Comparison of ENCODE assay signal across 19 cellular contexts in genomic region chr11:106679633-106680032, GRCh38.
DNase-seq lines count a peak whose midpoint lies in the region; ATAC-seq and TF ChIP-seq lines count a peak whose summit lies in the region.
"Had no signal": no experiment of that assay in that cellular context is flagged by ENCODE, and none has a peak within 500 bp of the region (broad histone marks: within the 10 kb centered on the region; RNA-seq: fewer than 3 reads in every experiment).

No MANE protein-coding gene starts in this region.

- H3K79me1 ChIP-seq in H9 (ENCODE audit: insufficient read depth, low read depth, low read length, poor library complexity, severe bottlenecking): no peaks in the 10 kb centered on the region

- H3K4me2 ChIP-seq in H9 (ENCODE audit: insufficient read depth, insufficient read length, low read length): no peak overlapping the region
- H3K4me2 ChIP-seq: BLaER1 had no signal

- no peak overlapping the region for H3K4ac ChIP-seq in H9 (ENCODE audit: low read depth, low read length)

- H2BK120ac ChIP-seq in H9 (ENCODE audit: low read depth, low read length, poor library complexity, severe bottlenecking): no peak overlapping the region

- H3K23me2 ChIP-seq in H9 (ENCODE audit: insufficient read length, low read depth, low read length, poor library complexity, severe bottlenecking): no peaks in the 10 kb centered on the region

- no peak overlapping the region for H3K14ac ChIP-seq in H9 (ENCODE audit: insufficient read depth, low read length)

- no peaks in the 10 kb centered on the region for H3K79me2 ChIP-seq in H9 (ENCODE audit: insufficient read depth, low read length)

- H3K4me1 ChIP-seq in H9 (ENCODE audit: insufficient read depth, low read length): no peaks in the 10 kb centered on the region
- H3K4me1 ChIP-seq: BLaER1 had no signal

- no peak overlapping the region for H2BK12ac ChIP-seq in H9 (ENCODE audit: insufficient read length, low read depth, low read length)

- TF ChIP-seq CTCF in H9 (conservative IDR thresholded peaks at IDR 0.05) (no peak), WTC11 (IDR thresholded peaks at IDR 0.05) (no peak)

- H4K20me1 ChIP-seq in H9 (ENCODE audit: control insufficient read depth, insufficient read depth, insufficient read length): no peaks in the 10 kb centered on the region
- H4K20me1 ChIP-seq: BLaER1 had no signal

- no peak overlapping the region for H4K91ac ChIP-seq in H9 (ENCODE audit: insufficient read length, low read depth, low read length)

- no peak overlapping the region for H3K56ac ChIP-seq in H9 (ENCODE audit: insufficient read length, low read depth, low read length)

- no peaks in the 10 kb centered on the region for H3K27me3 ChIP-seq in H9 (ENCODE audit: insufficient read depth, low read length)
- H3K27me3 ChIP-seq: BLaER1 had no signal

- POLR2A ChIA-PET in WTC11 (lab: Charles Lee): interaction anchor here (0.6 kb wide), 1 partner anchor 237 kb away, joined by 4 read pairs; no protein-coding TSS in a partner anchor

- H3K4me3 Mint-ChIP-seq in H9: no peak overlapping the region
- no peak overlapping the region for H3K4me3 Mint-ChIP-seq in WTC11
- H3K4me3 Mint-ChIP-seq: B cell; CD4-positive, CD25-positive, alpha-beta regulatory T cell; CD8-positive, alpha-beta memory T cell had no signal

- H3T11ph ChIP-seq in H9 (ENCODE audit: low read length): no peak overlapping the region

- CTCF ChIA-PET in WTC11 (lab: Charles Lee): no interaction called here

- no peak overlapping the region for H3K18ac ChIP-seq in H9 (ENCODE audit: insufficient read length, low read depth, low read length)

- no peak for DNase-seq in H9
- no peak for DNase-seq in WTC11 (ENCODE audit: low spot score)
- DNase-seq in inferior parietal cortex (ENCODE audit: extremely low spot score): peak; percentile 36
- DNase-seq in superior temporal gyrus (ENCODE audit: extremely low spot score): peak; percentile 38
- no peak for DNase-seq in dedifferentiated amniotic fluid mesenchymal stem cell (ENCODE audit: extremely low spot score)
- DNase-seq in activated CD4-positive, CD25-positive, alpha-beta regulatory T cell (lab: John Stamatoyannopoulos, UW): no peak
- DNase-seq in cortex of kidney (lab: John Stamatoyannopoulos, UW): no peak
- DNase-seq: CD4-positive, CD25-positive, alpha-beta regulatory T cell; CD8-positive, alpha-beta memory T cell; DMS 273 treated with DMSO at 0.1 percent for 48 hours; DMS79; GF-D8; GOT3; H7 had no signal

- H4K5ac ChIP-seq in H9 (ENCODE audit: insufficient read length, low read depth, low read length): no peak overlapping the region

- WGBS in H9 (ENCODE audit: extremely low coverage, insufficient read length, low lambda C conversion rate): no CpG with 5 or more reads among the region's 1 CpG

- no peak overlapping the region for H3K27ac ChIP-seq in H9 (ENCODE audit: insufficient read length, low read depth, low read length)
- H3K27ac ChIP-seq: BLaER1, C4-2B had no signal

- H3K27ac Mint-ChIP-seq in H9 (peak overlapping the region in 2 of 3 experiments; percentile 30 to 46; a peak in 3 of 7 replicates), WTC11 (peak overlapping the region; percentile 5; the same call in 1 of the 2 replicates)
- H3K27ac Mint-ChIP-seq: B cell; CD4-positive, CD25-positive, alpha-beta regulatory T cell; CD8-positive, alpha-beta memory T cell had no signal

- H3K4me1 Mint-ChIP-seq in H9 (peaks cover 5 to 6% of the 10 kb centered on the region in 2 experiments; a peak in 3 of 4 replicates), WTC11 (peaks cover 6% of the 10 kb centered on the region)
- H3K4me1 Mint-ChIP-seq: B cell; CD4-positive, CD25-positive, alpha-beta regulatory T cell; CD8-positive, alpha-beta memory T cell had no signal

- H3K9me3 Mint-ChIP-seq in H9 (no peaks in the 10 kb centered on the region), WTC11 (no peaks in the 10 kb centered on the region)

- peak overlapping the region; percentile 73 for H2AFZ ChIP-seq in H9 (ENCODE audit: low read length)

- no peak overlapping the region for H2AK5ac ChIP-seq in H9 (ENCODE audit: insufficient read length, low read length)

- H4K8ac ChIP-seq in H9 (replicated peaks; ENCODE audit: insufficient read length, low read depth, low read length): no peak overlapping the region

- no peak overlapping the region for H2BK20ac ChIP-seq in H9 (ENCODE audit: low read depth, low read length, poor library complexity, severe bottlenecking)

- ATAC-seq in WTC11 (0 out of 2 replicates have a peak, but pooled peaks have one; percentile 16), GM21381 (IDR thresholded peaks at IDR 0.05; ENCODE audit: unreplicated experiment) (no peak)
- ATAC-seq: HCT116 had no signal

- H3K27me3 Mint-ChIP-seq in H9 (ENCODE audit: low read depth) (no peaks in the 10 kb centered on the region), WTC11 (ENCODE audit: low read depth) (no peaks in the 10 kb centered on the region)
- H3K27me3 Mint-ChIP-seq: B cell; CD4-positive, CD25-positive, alpha-beta regulatory T cell; CD8-positive, alpha-beta memory T cell had no signal

- no peak overlapping the region for H3K9ac ChIP-seq in H9 (ENCODE audit: extremely low read depth, insufficient read length, low read length)
- H3K9ac ChIP-seq: BLaER1 had no signal

- no peaks in the 10 kb centered on the region for H3K36me3 Mint-ChIP-seq in H9 (ENCODE audit: insufficient read depth in 1 of 3, low read depth in 3 of 3)
- H3K36me3 Mint-ChIP-seq in WTC11: no peaks in the 10 kb centered on the region
- H3K36me3 Mint-ChIP-seq: CD4-positive, CD25-positive, alpha-beta regulatory T cell; CD8-positive, alpha-beta memory T cell had no signal

- H3K23ac ChIP-seq in H9 (ENCODE audit: insufficient read length, low read depth, low read length): no peak overlapping the region

- H3K9me3 ChIP-seq in H9 (ENCODE audit: control insufficient read depth, low read depth, low read length): no peaks in the 10 kb centered on the region
- H3K9me3 ChIP-seq: BLaER1 had no signal

- no peak overlapping the region for H2BK5ac ChIP-seq in H9 (ENCODE audit: insufficient read length, low read length)

- no peak overlapping the region for H2BK15ac ChIP-seq in H9 (ENCODE audit: low read depth, low read length)

TF ChIP-seq in WTC11, 78 proteins besides CTCF, POLR2A, EP300 and RAD21 (continues in another document):
- TF ChIP-seq CBFB (CRISPR knock-in tag; IDR thresholded peaks at IDR 0.05; ENCODE audit: low read depth) (no peak), ETV6 (CRISPR knock-in tag; IDR thresholded peaks at IDR 0.05) (no peak), ATF6 (CRISPR knock-in tag; IDR thresholded peaks at IDR 0.05) (no peak), USF2 (CRISPR knock-in tag; IDR thresholded peaks at IDR 0.05) (no peak), STAT6 (CRISPR knock-in tag; conservative IDR thresholded peaks at IDR 0.05; ENCODE audit: low read depth) (no peak)

Comparison
In these comparisons a context has a peak if more than half of its experiments do, and no peak if none do; other contexts are left out.
1. DNase-seq: peak in inferior parietal cortex (single experiment) and superior temporal gyrus (single experiment); none in H9 (single experiment), WTC11 (single experiment), dedifferentiated amniotic fluid mesenchymal stem cell (single experiment), activated CD4-positive, CD25-positive, alpha-beta regulatory T cell (0 of 4) and cortex of kidney (single experiment).